Comparison of ENCODE assay signal across 8 cellular contexts in the genomic region with DNA sequence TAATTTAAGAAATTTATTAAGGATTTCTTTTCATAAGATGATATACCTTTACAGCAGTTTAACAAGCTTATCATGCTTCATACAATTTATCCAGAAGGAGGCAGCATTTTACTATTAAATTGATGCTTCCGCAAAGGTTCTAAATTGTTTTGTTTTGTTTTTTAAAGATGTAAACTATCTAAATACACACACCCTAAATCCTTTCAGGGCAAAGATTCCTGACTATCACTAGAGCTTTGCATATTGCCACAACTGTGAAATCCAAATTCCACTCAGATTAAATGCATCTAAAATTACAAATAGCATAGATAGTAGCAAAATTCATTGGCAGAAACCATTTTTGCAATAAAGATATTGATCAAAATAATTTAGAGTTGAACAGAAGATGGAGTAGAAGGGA. TPM values are rescaled to one million over a fixed set of nuclear protein-coding genes. Genes with fewer than 3 reads are reported as not detected.
DNase-seq lines count a peak whose midpoint lies in the region; ATAC-seq and TF ChIP-seq lines count a peak whose summit lies in the region.

No MANE protein-coding gene starts in this region.

- H3K27me3 ChIP-seq in right atrium auricular region (no peaks in the 10 kb centered on the region), uterus (no peaks in the 10 kb centered on the region)

- H3K36me3 ChIP-seq in right atrium auricular region = no peaks in the 10 kb centered on the region
- H3K36me3 ChIP-seq in SK-N-MC (ENCODE audit: insufficient read depth, low read length) = no peaks in the 10 kb centered on the region
- H3K36me3 ChIP-seq in uterus = no peaks in the 10 kb centered on the region

- no peaks in the 10 kb centered on the region for H3K4me1 ChIP-seq in right atrium auricular region
- no peaks in the 10 kb centered on the region for H3K4me1 ChIP-seq in uterus

- DNase-seq in right atrium auricular region (ENCODE audit: low spot score) (no peak), left cardiac atrium (no peak), SK-N-MC (ENCODE audit: low read depth, low spot score) (peak; percentile 51), globus pallidus (ENCODE audit: low spot score) (peak; percentile 43), uterus (no peak), hypothalamus (lab: John Stamatoyannopoulos, UW) (no peak)
- DNase-seq in effector memory CD8-positive, alpha-beta T cell = no peak
- no peak for DNase-seq in activated naive CD4-positive, alpha-beta T cell treated with Interleukin-2 at 50 U/mL for 16 hours

- H3K9me3 Mint-ChIP-seq in effector memory CD8-positive, alpha-beta T cell = no peaks in the 10 kb centered on the region

- no peaks in the 10 kb centered on the region for H3K36me3 Mint-ChIP-seq in effector memory CD8-positive, alpha-beta T cell (ENCODE audit: insufficient read depth)

- no peak overlapping the region for H3K4me3 ChIP-seq in right atrium auricular region
- H3K4me3 ChIP-seq in SK-N-MC = no peak overlapping the region
- no peak overlapping the region for H3K4me3 ChIP-seq in uterus

- H3K27ac ChIP-seq in right atrium auricular region (no peak overlapping the region), SK-N-MC (no peak overlapping the region), uterus (no peak overlapping the region)

- intact Hi-C loops in left cardiac atrium (cut with DNase I) = no loop called here
- intact Hi-C loops in uterus (cut with DNase I; ENCODE audit: low total_unique reads) = no loop called here

- no peak for TF ChIP-seq POLR2A in uterus (IDR thresholded peaks at IDR 0.05)

- no peak overlapping the region for H3K4me3 Mint-ChIP-seq in effector memory CD8-positive, alpha-beta T cell

- TF ChIP-seq CTCF in right atrium auricular region (IDR thresholded peaks at IDR 0.05) = peak; percentile 27 to 72
- peak in 3 of 4 experiments; percentile 23 to 37 (median 28) for TF ChIP-seq CTCF in uterus (IDR thresholded peaks at IDR 0.05)

- no peak overlapping the region for H3K9ac ChIP-seq in SK-N-MC (ENCODE audit: insufficient read length)

- H3K27ac Mint-ChIP-seq in effector memory CD8-positive, alpha-beta T cell = no peak overlapping the region

- no peaks in the 10 kb centered on the region for H3K27me3 Mint-ChIP-seq in effector memory CD8-positive, alpha-beta T cell

- ATAC-seq in left cardiac atrium = no peak
- ATAC-seq in effector memory CD8-positive, alpha-beta T cell (replicated peaks) = no peak

- no peaks in the 10 kb centered on the region for H3K9me3 ChIP-seq in right atrium auricular region
- H3K9me3 ChIP-seq in SK-N-MC (ENCODE audit: low read depth, low read length) = no peaks in the 10 kb centered on the region
- no peaks in the 10 kb centered on the region for H3K9me3 ChIP-seq in uterus

- no peaks in the 10 kb centered on the region for H3K4me1 Mint-ChIP-seq in effector memory CD8-positive, alpha-beta T cell (ENCODE audit: low read depth in 2 of 2)

RNA-seq across cellular contexts. Expression of gene CCNL1, which starts 44.5 kb away (rescaled TPM):
- total RNA-seq in right atrium auricular region (10 to 100 TPM; 43.8 to 44.3 TPM), left cardiac atrium (10 to 100 TPM; 44.9 to 64.2 TPM), uterus (100 to 1,000 TPM; 100 to 252 (median 155) TPM)

Comparison
In these comparisons a context has a peak if more than half of its experiments do, and no peak if none do; other contexts are left out.
1. DNase-seq: peak in SK-N-MC (single experiment) and globus pallidus (single experiment); none in right atrium auricular region (single experiment), left cardiac atrium (single experiment), uterus (0 of 2), effector memory CD8-positive, alpha-beta T cell (0 of 3), hypothalamus (0 of 51) and activated naive CD4-positive, alpha-beta T cell treated with Interleukin-2 at 50 U/mL for 16 hours (single experiment).